ENCODE assay signal across 14 cellular contexts in the genomic region with DNA sequence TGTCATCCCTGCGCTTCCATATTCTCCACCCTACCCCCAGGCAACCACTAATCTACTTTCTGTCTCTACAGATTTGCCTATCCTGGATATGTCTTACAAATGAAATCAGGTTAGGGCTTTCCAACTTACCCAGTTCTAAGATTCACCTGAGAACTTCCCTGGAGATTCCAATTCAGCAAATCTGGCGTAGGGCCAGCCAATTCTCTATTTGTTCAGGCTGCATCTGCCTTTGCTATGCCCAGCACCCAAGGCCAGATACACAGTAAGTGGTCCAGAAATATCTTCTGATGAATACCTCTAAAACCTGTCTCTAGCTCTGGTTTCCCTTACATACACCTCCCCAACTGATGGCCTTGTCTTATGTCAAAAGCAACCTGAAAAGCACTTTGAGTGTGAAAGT. TPM values are rescaled to one million over a fixed set of nuclear protein-coding genes. Genes with fewer than 3 reads are reported as not detected.
A peak's percentile ranks its signal among the peaks of the same experiment; 100 is the strongest.
DNase-seq lines count a peak whose midpoint lies in the region; ATAC-seq and TF ChIP-seq lines count a peak whose summit lies in the region.
"Had no signal": no experiment of that assay in that cellular context is flagged by ENCODE, and none has a peak within 500 bp of the region (broad histone marks: within the 10 kb centered on the region; RNA-seq: fewer than 3 reads in every experiment).

No MANE protein-coding gene starts in this region.

- DNase-seq in activated T-cell treated with anti-CD3 and anti-CD28 coated beads, Interleukin-2, amount 50 U/mL, for 72 hours: no peak
- no peak for DNase-seq in activated T-cell treated with anti-CD3 and anti-CD28 coated beads, Interleukin-2, amount 50 U/mL, for 1 hour
- no peak for DNase-seq in endodermal cell
- DNase-seq in thyroid gland: no peak
- no peak for DNase-seq in iPS-NIHi7 (ENCODE audit: extremely low spot score)
- no peak for DNase-seq in NCI-H2029 treated with DMSO at 0.1 percent for 48 hours (lab: John Stamatoyannopoulos, UW)
- DNase-seq: caudate nucleus, hippocampal formation, mammary epithelial cell, NCI-H1105 treated with DMSO at 0.1 percent for 48 hours, NCI-H774 had no signal

- H3K9ac ChIP-seq in OCI-LY1 (ENCODE audit: low read length) (peak overlapping the region; percentile 55), endodermal cell (ENCODE audit: extremely low read depth, low read length, poor library complexity, severe bottlenecking) (no peak overlapping the region), skeletal muscle tissue (ENCODE audit: low read depth in 1 of 3, low read length in 3 of 3) (peak overlapping the region in 1 of 3 donors; percentile 14)

- TF ChIP-seq POLR2A in thyroid gland (IDR thresholded peaks at IDR 0.05): no peak

- H3K9me2 ChIP-seq in OCI-LY1 (ENCODE audit: low read depth, low read length): no peaks in the 10 kb centered on the region

- intact Hi-C loops in thyroid gland (cut with DNase I): no loop called here

- H2AFZ ChIP-seq in OCI-LY1 (ENCODE audit: low read length): no peak overlapping the region

- H3K4me1 Mint-ChIP-seq in activated T-cell treated with anti-CD3 and anti-CD28 coated beads, Interleukin-2, amount 50 U/mL, for 72 hours (ENCODE audit: low read depth): peaks cover 60% of the 10 kb centered on the region
- no peaks in the 10 kb centered on the region for H3K4me1 Mint-ChIP-seq in endodermal cell

- peaks cover 6% of the 10 kb centered on the region; the same call in 1 of the 2 replicates for H3F3A ChIP-seq in OCI-LY1 (ENCODE audit: insufficient read depth, low read length)

- no peaks in the 10 kb centered on the region for H3K79me2 ChIP-seq in OCI-LY1 (ENCODE audit: insufficient read depth, low read length)

- H3K4me3 Mint-ChIP-seq in activated T-cell treated with anti-CD3 and anti-CD28 coated beads, Interleukin-2, amount 50 U/mL, for 72 hours: no peak overlapping the region
- no peak overlapping the region for H3K4me3 Mint-ChIP-seq in endodermal cell

- peak overlapping the region; percentile 22 for H3K27ac Mint-ChIP-seq in activated T-cell treated with anti-CD3 and anti-CD28 coated beads, Interleukin-2, amount 50 U/mL, for 72 hours
- H3K27ac Mint-ChIP-seq in endodermal cell: no peak overlapping the region

- peaks cover 95% of the 10 kb centered on the region for H3K4me1 ChIP-seq in OCI-LY1 (ENCODE audit: insufficient read depth, low read length, severe bottlenecking)
- H3K4me1 ChIP-seq in endodermal cell (ENCODE audit: control insufficient read depth, insufficient read depth, low read length): no peaks in the 10 kb centered on the region
- H3K4me1 ChIP-seq in skeletal muscle tissue (ENCODE audit: control insufficient read depth in 3 of 3, insufficient read depth in 3 of 3, low read length in 3 of 3): peaks cover 56 to 77% (median 59%) of the 10 kb centered on the region in 3 donors
- peaks cover 6 to 27% of the 10 kb centered on the region in 2 donors for H3K4me1 ChIP-seq in thyroid gland
- H3K4me1 ChIP-seq: HAP-1 had no signal

- no peak for ATAC-seq in activated T-cell treated with anti-CD3 and anti-CD28 coated beads, Interleukin-2, amount 50 U/mL, for 72 hours (replicated peaks in 1 of 2)

- H3K4me3 ChIP-seq in OCI-LY1 (ENCODE audit: low read depth, low read length, poor library complexity, severe bottlenecking) (no peak overlapping the region), endodermal cell (ENCODE audit: low read length) (no peak overlapping the region), skeletal muscle tissue (ENCODE audit: low read length in 3 of 3) (no peak overlapping the region), thyroid gland (replicated peaks in 1 of 3) (no peak overlapping the region)
- H3K4me3 ChIP-seq: HAP-1 had no signal

- H4K20me1 ChIP-seq in OCI-LY1 (ENCODE audit: insufficient read depth, low read length): no peaks in the 10 kb centered on the region

- WGBS in endodermal cell (ENCODE audit: insufficient coverage in 1 of 2, insufficient read length in 1 of 2), 2 experiments: 92 to 95% methylated on average over 2 of the region's 2 CpGs
- WGBS in thyroid gland, 2 donors: 90 to 95% methylated on average over 2 of the region's 2 CpGs

- H3K27ac ChIP-seq in OCI-LY1 (ENCODE audit: low read depth, low read length, poor library complexity, severe bottlenecking): peak overlapping the region; percentile 97
- peak overlapping the region; percentile 44 for H3K27ac ChIP-seq in endodermal cell (ENCODE audit: low read depth, low read length)
- H3K27ac ChIP-seq in skeletal muscle tissue (ENCODE audit: low read depth, low read length): peak overlapping the region; percentile 28
- no peak overlapping the region for H3K27ac ChIP-seq in thyroid gland

- H3K36me3 ChIP-seq in OCI-LY1 (ENCODE audit: insufficient read depth, low read length) (peaks cover 5% of the 10 kb centered on the region; the same call in 1 of the 2 replicates), endodermal cell (ENCODE audit: control insufficient read depth, insufficient read depth, low read length) (peaks cover 15% of the 10 kb centered on the region), skeletal muscle tissue (ENCODE audit: control insufficient read depth in 3 of 3, insufficient read depth in 3 of 3, low read length in 3 of 3) (peaks cover 15 to 17% (median 15%) of the 10 kb centered on the region in 3 donors), thyroid gland (no peaks in the 10 kb centered on the region)

- peak overlapping the region; percentile 40; the same call in 1 of the 2 replicates for H3K4me2 ChIP-seq in OCI-LY1 (ENCODE audit: low read length)

- peaks cover 0 to 1% of the 10 kb centered on the region in 2 donors for H3K36me3 Mint-ChIP-seq in activated T-cell treated with anti-CD3 and anti-CD28 coated beads, Interleukin-2, amount 50 U/mL, for 72 hours (ENCODE audit: insufficient read depth in 2 of 2)
- peaks cover 3% of the 10 kb centered on the region for H3K36me3 Mint-ChIP-seq in endodermal cell (ENCODE audit: low read depth)

- H3K27me3 Mint-ChIP-seq in activated T-cell treated with anti-CD3 and anti-CD28 coated beads, Interleukin-2, amount 50 U/mL, for 72 hours (ENCODE audit: low read depth): no peaks in the 10 kb centered on the region
- no peaks in the 10 kb centered on the region for H3K27me3 Mint-ChIP-seq in endodermal cell (ENCODE audit: insufficient read depth)

- H3K9me3 Mint-ChIP-seq in activated T-cell treated with anti-CD3 and anti-CD28 coated beads, Interleukin-2, amount 50 U/mL, for 72 hours: no peaks in the 10 kb centered on the region
- no peaks in the 10 kb centered on the region for H3K9me3 Mint-ChIP-seq in endodermal cell

- no peaks in the 10 kb centered on the region for H3K27me3 ChIP-seq in OCI-LY1 (ENCODE audit: insufficient read depth, low read length)
- H3K27me3 ChIP-seq in endodermal cell (ENCODE audit: control insufficient read depth, insufficient read depth, low read length, poor library complexity, severe bottlenecking): no peaks in the 10 kb centered on the region
- H3K27me3 ChIP-seq in skeletal muscle tissue (ENCODE audit: control insufficient read depth in 3 of 3, insufficient read depth in 3 of 3, low read length in 3 of 3): no peaks in the 10 kb centered on the region
- H3K27me3 ChIP-seq in thyroid gland: no peaks in the 10 kb centered on the region

- TF ChIP-seq CTCF in OCI-LY1 (IDR thresholded peaks at IDR 0.05; ENCODE audit: low read length) (no peak), endodermal cell (conservative IDR thresholded peaks at IDR 0.05) (no peak), thyroid gland (IDR thresholded peaks at IDR 0.05) (no peak)

- H3K9me3 ChIP-seq in OCI-LY1 (ENCODE audit: low read length) (no peaks in the 10 kb centered on the region), endodermal cell (ENCODE audit: control insufficient read depth, low read length) (no peaks in the 10 kb centered on the region), skeletal muscle tissue (ENCODE audit: control insufficient read depth in 3 of 3, low read length in 3 of 3) (no peaks in the 10 kb centered on the region), thyroid gland (no peaks in the 10 kb centered on the region)
- H3K9me3 ChIP-seq: HAP-1 had no signal

RNA-seq across cellular contexts. Expression of gene CTCF, which starts 10.4 kb away (rescaled TPM):
- 10 to 100 TPM; 55.5 to 71.1 TPM for total RNA-seq in activated T-cell treated with anti-CD3 and anti-CD28 coated beads, Interleukin-2, amount 50 U/mL, for 72 hours
- total RNA-seq in endodermal cell: 10 to 100 TPM; 61.3 to 74.6 TPM
- 62.2 TPM for polyA plus RNA-seq in endodermal cell (2013, experiment 1 of 2)
- 62.9 TPM for polyA plus RNA-seq in endodermal cell (2013, experiment 2 of 2)
- 31.3 TPM for total RNA-seq in skeletal muscle tissue
- 10 to 100 TPM; 37.2 to 52.1 (median 47.2) TPM for total RNA-seq in thyroid gland

RNA-seq across cellular contexts. Expression of gene RIPOR1, which starts 23.3 kb away (rescaled TPM):
- total RNA-seq in activated T-cell treated with anti-CD3 and anti-CD28 coated beads, Interleukin-2, amount 50 U/mL, for 72 hours: 10 to 100 TPM; 34.2 to 54.6 TPM
- 10 to 100 TPM; 39.9 to 54.1 TPM for total RNA-seq in endodermal cell
- polyA plus RNA-seq in endodermal cell (2013, experiment 1 of 2): 29.8 TPM
- 29.6 TPM for polyA plus RNA-seq in endodermal cell (2013, experiment 2 of 2)
- 30.8 TPM for total RNA-seq in skeletal muscle tissue
- total RNA-seq in thyroid gland: 10 to 100 TPM; 21.3 to 57.1 (median 41.2) TPM

Comparison
In these comparisons a context has a peak if more than half of its experiments do, and no peak if none do; other contexts are left out.
1. H3K27ac ChIP-seq: peak in OCI-LY1 (single experiment), endodermal cell (single experiment) and skeletal muscle tissue (single experiment); none in thyroid gland (0 of 3).